Comparison of ENCODE assay signal across 1 cellular context in genomic region chr12:95974358-95974757, GRCh38.
TF ChIP-seq lines count a peak whose summit lies in the region.

No MANE protein-coding gene starts in this region.

TF ChIP-seq in HepG2, 621 proteins besides CTCF, POLR2A, EP300 and RAD21 (continued from another document and continues in another):
- no peak for TF ChIP-seq ZNF770 (CRISPR knock-in tag; IDR thresholded peaks at IDR 0.05)
- no peak for TF ChIP-seq RELA (CRISPR knock-in tag; IDR thresholded peaks at IDR 0.05)
- no peak for TF ChIP-seq KDM4B (CRISPR knock-in tag; IDR thresholded peaks at IDR 0.05)
- TF ChIP-seq ZNF788 (CRISPR knock-in tag; IDR thresholded peaks at IDR 0.05; ENCODE audit: borderline replicate concordance) = no peak
- TF ChIP-seq ZNF883 (CRISPR knock-in tag; IDR thresholded peaks at IDR 0.05; ENCODE audit: not compliant biosample characterization) = no peak
- TF ChIP-seq ZNF607 (CRISPR knock-in tag; IDR thresholded peaks at IDR 0.05; ENCODE audit: borderline replicate concordance) = no peak
- TF ChIP-seq KDM3A (CRISPR knock-in tag; IDR thresholded peaks at IDR 0.05; ENCODE audit: low read depth) = no peak
- peak; percentile 86; the same call in 1 of the 2 replicates for TF ChIP-seq HDAC2 (CRISPR knock-in tag; IDR thresholded peaks at IDR 0.05)
- no peak for TF ChIP-seq SALL2 (CRISPR knock-in tag; IDR thresholded peaks at IDR 0.05)
- peak; percentile 84; the same call in 1 of the 2 replicates for TF ChIP-seq NCOA1 (CRISPR knock-in tag; IDR thresholded peaks at IDR 0.05)
- no peak for TF ChIP-seq AKNA (CRISPR knock-in tag; IDR thresholded peaks at IDR 0.05; ENCODE audit: borderline replicate concordance)
- peak; percentile 24; the same call in 1 of the 2 replicates for TF ChIP-seq CEBPB (IDR thresholded peaks at IDR 0.05; ENCODE audit: borderline replicate concordance, low read depth, low read length)
- peak; percentile 44; the same call in 1 of the 2 replicates for TF ChIP-seq PBX2 (CRISPR knock-in tag; IDR thresholded peaks at IDR 0.05)
- no peak for TF ChIP-seq ZNF329 (CRISPR knock-in tag; IDR thresholded peaks at IDR 0.05; ENCODE audit: low read depth)
- TF ChIP-seq ZNF749 (CRISPR knock-in tag; IDR thresholded peaks at IDR 0.05; ENCODE audit: borderline replicate concordance) = no peak
- TF ChIP-seq SP5 (CRISPR knock-in tag; IDR thresholded peaks at IDR 0.05; ENCODE audit: borderline replicate concordance, low read depth) = peak; percentile 44; the same call in 1 of the 2 replicates
- no peak for TF ChIP-seq KLF13 (CRISPR knock-in tag; IDR thresholded peaks at IDR 0.05)
- TF ChIP-seq LCORL (IDR thresholded peaks at IDR 0.05) = peak; percentile 51; the same call in 1 of the 2 replicates
- TF ChIP-seq LCORL (CRISPR knock-in tag; IDR thresholded peaks at IDR 0.05) = peak; percentile 70; the same call in 1 of the 2 replicates
- TF ChIP-seq TFAP4 (IDR thresholded peaks at IDR 0.05; ENCODE audit: borderline replicate concordance, low read depth) = peak; percentile 88
- TF ChIP-seq PHF20 (CRISPR knock-in tag; IDR thresholded peaks at IDR 0.05) = no peak
- TF ChIP-seq NKX3-1 (CRISPR knock-in tag; IDR thresholded peaks at IDR 0.05) = no peak
- peak; percentile 80; the same call in 1 of the 2 replicates for TF ChIP-seq TBX2 (CRISPR knock-in tag; IDR thresholded peaks at IDR 0.05; ENCODE audit: borderline replicate concordance)
- no peak for TF ChIP-seq ATF7-NPFF (CRISPR knock-in tag; IDR thresholded peaks at IDR 0.05; ENCODE audit: low read depth)
- TF ChIP-seq SSRP1 (CRISPR knock-in tag; IDR thresholded peaks at IDR 0.05) = no peak
- peak; percentile 99 for TF ChIP-seq MEF2D (CRISPR knock-in tag; IDR thresholded peaks at IDR 0.05)
- TF ChIP-seq NFIB (CRISPR knock-in tag; IDR thresholded peaks at IDR 0.05; ENCODE audit: borderline replicate concordance) = no peak
- TF ChIP-seq ZNF503 (CRISPR knock-in tag; IDR thresholded peaks at IDR 0.05) = peak; percentile 91
- TF ChIP-seq PHF5A (CRISPR knock-in tag; IDR thresholded peaks at IDR 0.05; ENCODE audit: low read depth, unreplicated experiment) = no peak
- TF ChIP-seq CERS6 (CRISPR knock-in tag; IDR thresholded peaks at IDR 0.05) = no peak
- TF ChIP-seq ETS1 (CRISPR knock-in tag; IDR thresholded peaks at IDR 0.05) = no peak
- no peak for TF ChIP-seq PCBP2 (optimal IDR thresholded peaks at IDR 0.05; ENCODE audit: low read depth, low read length, poor library complexity, severe bottlenecking)
- no peak for TF ChIP-seq TRIM24 (CRISPR knock-in tag; IDR thresholded peaks at IDR 0.05)
- TF ChIP-seq NAIF1 (CRISPR knock-in tag; IDR thresholded peaks at IDR 0.05; ENCODE audit: borderline replicate concordance) = no peak
- TF ChIP-seq ZHX2 (IDR thresholded peaks at IDR 0.05; ENCODE audit: low read depth) = no peak
- no peak for TF ChIP-seq ZHX2 (CRISPR knock-in tag; IDR thresholded peaks at IDR 0.05; ENCODE audit: borderline replicate concordance)
- TF ChIP-seq ZNF879 (CRISPR knock-in tag; IDR thresholded peaks at IDR 0.05) = no peak
- TF ChIP-seq ZFAT (CRISPR knock-in tag; conservative IDR thresholded peaks at IDR 0.05) = no peak
- peak; percentile 97 for TF ChIP-seq ATF2 (CRISPR knock-in tag; IDR thresholded peaks at IDR 0.05)
- TF ChIP-seq SP2 (CRISPR knock-in tag; IDR thresholded peaks at IDR 0.05) = no peak
